ENCODE assay signal across 1 cellular context in the genomic region with DNA sequence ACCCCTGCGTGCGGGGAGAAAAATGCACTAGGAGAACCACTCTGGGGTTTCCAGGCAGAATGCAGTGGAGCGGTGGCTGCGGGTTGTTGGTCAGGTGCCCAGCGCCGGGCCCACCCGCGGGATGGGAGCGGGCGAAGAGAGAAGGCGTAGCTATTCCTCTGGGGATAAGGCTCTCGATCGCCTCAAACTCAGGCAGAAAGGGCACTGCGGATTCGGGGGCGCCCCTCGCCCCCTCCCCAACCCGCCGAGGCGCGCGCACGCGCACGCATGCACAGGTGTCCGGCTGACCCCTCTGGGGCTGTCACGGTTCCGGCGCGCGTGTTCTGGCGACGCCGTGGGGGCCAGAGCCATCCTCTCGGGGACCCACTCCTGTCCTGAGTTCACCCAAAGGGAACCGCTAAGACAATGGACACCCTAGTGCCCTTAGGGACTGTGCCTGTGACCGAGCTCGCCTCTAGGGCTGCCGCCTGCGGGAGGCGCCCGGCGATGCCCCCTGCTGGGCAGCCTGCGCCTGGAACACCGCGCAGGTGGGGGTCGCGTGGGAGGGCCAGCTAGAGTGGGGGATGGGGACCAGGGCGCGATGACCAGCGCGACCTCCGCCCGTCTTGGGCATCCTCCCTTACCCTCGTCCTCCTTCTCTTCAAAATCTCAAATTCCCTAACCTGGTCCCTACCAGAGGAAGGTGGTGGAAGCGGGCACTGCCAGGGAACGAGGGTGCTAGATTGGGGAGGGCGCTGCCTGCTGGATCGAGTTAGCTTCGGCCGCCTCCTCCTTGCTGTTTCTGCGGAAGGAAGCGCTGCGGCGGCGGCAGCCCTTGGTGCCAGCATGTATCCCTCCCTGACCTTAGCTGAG.
TF ChIP-seq lines count a peak whose summit lies in the region.

No MANE protein-coding gene starts in this region.

TF ChIP-seq in K562, 482 proteins besides CTCF, POLR2A, EP300 and RAD21 (continued from another document):
- TF ChIP-seq, protein P1, sequence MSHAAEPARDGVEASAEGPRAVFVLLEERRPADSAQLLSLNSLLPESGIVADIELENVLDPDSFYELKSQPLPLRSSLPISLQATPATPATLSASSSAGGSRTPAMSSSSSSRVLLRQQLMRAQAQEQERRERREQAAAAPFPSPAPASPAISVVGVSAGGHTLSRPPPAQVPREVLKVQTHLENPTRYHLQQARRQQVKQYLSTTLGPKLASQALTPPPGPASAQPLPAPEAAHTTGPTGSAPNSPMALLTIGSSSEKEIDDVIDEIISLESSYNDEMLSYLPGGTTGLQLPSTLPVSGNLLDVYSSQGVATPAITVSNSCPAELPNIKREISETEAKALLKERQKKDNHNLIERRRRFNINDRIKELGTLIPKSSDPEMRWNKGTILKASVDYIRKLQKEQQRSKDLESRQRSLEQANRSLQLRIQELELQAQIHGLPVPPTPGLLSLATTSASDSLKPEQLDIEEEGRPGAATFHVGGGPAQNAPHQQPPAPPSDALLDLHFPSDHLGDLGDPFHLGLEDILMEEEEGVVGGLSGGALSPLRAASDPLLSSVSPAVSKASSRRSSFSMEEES (CRISPR knock-in tag; IDR thresholded peaks at IDR 0.05): no peak
- peak; percentile 95 for TF ChIP-seq GATAD2B (IDR thresholded peaks at IDR 0.05; ENCODE audit: borderline replicate concordance)
- no peak for TF ChIP-seq STAT5A (IDR thresholded peaks at IDR 0.05; ENCODE audit: borderline replicate concordance, low read length)
- 0 out of 3 replicates have a peak, but pooled peaks of 1 of the 2 experiments have one; percentile 31 for TF ChIP-seq CBX3 (IDR thresholded peaks at IDR 0.05; ENCODE audit: borderline replicate concordance in 1 of 2, low read length in 2 of 2)
- peak in 2 of 3 experiments; percentile 36 to 58 for TF ChIP-seq YY1 (IDR thresholded peaks at IDR 0.05; ENCODE audit: borderline replicate concordance in 1 of 3, control insufficient read depth in 1 of 3, extremely low read depth in 1 of 3, insufficient read depth in 3 of 3, insufficient read length in 1 of 3, insufficient replicate concordance in 2 of 3, low read depth in 1 of 3, low read length in 2 of 3)
- TF ChIP-seq, protein P2, sequence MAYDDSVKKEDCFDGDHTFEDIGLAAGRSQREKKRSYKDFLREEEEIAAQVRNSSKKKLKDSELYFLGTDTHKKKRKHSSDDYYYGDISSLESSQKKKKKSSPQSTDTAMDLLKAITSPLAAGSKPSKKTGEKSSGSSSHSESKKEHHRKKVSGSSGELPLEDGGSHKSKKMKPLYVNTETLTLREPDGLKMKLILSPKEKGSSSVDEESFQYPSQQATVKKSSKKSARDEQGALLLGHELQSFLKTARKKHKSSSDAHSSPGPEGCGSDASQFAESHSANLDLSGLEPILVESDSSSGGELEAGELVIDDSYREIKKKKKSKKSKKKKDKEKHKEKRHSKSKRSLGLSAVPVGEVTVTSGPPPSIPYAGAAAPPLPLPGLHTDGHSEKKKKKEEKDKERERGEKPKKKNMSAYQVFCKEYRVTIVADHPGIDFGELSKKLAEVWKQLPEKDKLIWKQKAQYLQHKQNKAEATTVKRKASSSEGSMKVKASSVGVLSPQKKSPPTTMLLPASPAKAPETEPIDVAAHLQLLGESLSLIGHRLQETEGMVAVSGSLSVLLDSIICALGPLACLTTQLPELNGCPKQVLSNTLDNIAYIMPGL (CRISPR knock-in tag; IDR thresholded peaks at IDR 0.05): peak; percentile 62; the same call in 1 of the 2 replicates
- TF ChIP-seq, protein P3, sequence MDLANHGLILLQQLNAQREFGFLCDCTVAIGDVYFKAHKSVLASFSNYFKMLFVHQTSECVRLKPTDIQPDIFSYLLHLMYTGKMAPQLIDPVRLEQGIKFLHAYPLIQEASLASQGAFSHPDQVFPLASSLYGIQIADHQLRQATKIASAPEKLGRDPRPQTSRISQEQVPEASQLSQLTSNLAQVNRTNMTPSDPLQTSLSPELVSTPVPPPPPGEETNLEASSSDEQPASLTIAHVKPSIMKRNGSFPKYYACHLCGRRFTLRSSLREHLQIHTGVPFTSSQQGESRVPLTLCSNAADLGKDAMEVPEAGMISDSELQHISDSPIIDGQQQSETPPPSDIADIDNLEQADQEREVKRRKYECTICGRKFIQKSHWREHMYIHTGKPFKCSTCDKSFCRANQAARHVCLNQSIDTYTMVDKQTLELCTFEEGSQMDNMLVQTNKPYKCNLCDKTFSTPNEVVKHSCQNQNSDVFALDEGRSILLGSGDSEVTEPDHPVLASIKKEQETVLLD (IDR thresholded peaks at IDR 0.05): no peak
- TF ChIP-seq NR4A1 (CRISPR knock-in tag; IDR thresholded peaks at IDR 0.05): no peak
- TF ChIP-seq NR4A1 (tag; IDR thresholded peaks at IDR 0.05): peak; percentile 25; the same call in 1 of the 2 replicates
- TF ChIP-seq ETV5 (CRISPR knock-in tag; IDR thresholded peaks at IDR 0.05; ENCODE audit: low read depth): peak; percentile 56; the same call in 1 of the 2 replicates
- TF ChIP-seq PML (IDR thresholded peaks at IDR 0.05; ENCODE audit: low read length): no peak
- TF ChIP-seq, protein P4, sequence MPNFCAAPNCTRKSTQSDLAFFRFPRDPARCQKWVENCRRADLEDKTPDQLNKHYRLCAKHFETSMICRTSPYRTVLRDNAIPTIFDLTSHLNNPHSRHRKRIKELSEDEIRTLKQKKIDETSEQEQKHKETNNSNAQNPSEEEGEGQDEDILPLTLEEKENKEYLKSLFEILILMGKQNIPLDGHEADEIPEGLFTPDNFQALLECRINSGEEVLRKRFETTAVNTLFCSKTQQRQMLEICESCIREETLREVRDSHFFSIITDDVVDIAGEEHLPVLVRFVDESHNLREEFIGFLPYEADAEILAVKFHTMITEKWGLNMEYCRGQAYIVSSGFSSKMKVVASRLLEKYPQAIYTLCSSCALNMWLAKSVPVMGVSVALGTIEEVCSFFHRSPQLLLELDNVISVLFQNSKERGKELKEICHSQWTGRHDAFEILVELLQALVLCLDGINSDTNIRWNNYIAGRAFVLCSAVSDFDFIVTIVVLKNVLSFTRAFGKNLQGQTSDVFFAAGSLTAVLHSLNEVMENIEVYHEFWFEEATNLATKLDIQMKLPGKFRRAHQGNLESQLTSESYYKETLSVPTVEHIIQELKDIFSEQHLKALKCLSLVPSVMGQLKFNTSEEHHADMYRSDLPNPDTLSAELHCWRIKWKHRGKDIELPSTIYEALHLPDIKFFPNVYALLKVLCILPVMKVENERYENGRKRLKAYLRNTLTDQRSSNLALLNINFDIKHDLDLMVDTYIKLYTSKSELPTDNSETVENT (CRISPR knock-in tag; IDR thresholded peaks at IDR 0.05): no peak
- 0 out of 4 replicates have a peak, but pooled peaks of 1 of the 2 experiments have one; percentile 21 for TF ChIP-seq ETV6 (IDR thresholded peaks at IDR 0.05; ENCODE audit: borderline replicate concordance in 1 of 2, low read depth in 2 of 2, low read length in 1 of 2)
- no peak for TF ChIP-seq ETV6 (CRISPR knock-in tag; IDR thresholded peaks at IDR 0.05; ENCODE audit: borderline replicate concordance)
- TF ChIP-seq ILK (tag; IDR thresholded peaks at IDR 0.05; ENCODE audit: borderline replicate concordance, low read depth): no peak
- no peak for TF ChIP-seq ZNF717 (CRISPR knock-in tag; IDR thresholded peaks at IDR 0.05)
- peak; percentile 61 for TF ChIP-seq PRPF4 (IDR thresholded peaks at IDR 0.05; ENCODE audit: insufficient read depth, low read depth, low read length, poor library complexity, severe bottlenecking)
- peak; percentile 29; the same call in 1 of the 2 replicates for TF ChIP-seq NCOR1 (IDR thresholded peaks at IDR 0.05)
- TF ChIP-seq, protein P5, sequence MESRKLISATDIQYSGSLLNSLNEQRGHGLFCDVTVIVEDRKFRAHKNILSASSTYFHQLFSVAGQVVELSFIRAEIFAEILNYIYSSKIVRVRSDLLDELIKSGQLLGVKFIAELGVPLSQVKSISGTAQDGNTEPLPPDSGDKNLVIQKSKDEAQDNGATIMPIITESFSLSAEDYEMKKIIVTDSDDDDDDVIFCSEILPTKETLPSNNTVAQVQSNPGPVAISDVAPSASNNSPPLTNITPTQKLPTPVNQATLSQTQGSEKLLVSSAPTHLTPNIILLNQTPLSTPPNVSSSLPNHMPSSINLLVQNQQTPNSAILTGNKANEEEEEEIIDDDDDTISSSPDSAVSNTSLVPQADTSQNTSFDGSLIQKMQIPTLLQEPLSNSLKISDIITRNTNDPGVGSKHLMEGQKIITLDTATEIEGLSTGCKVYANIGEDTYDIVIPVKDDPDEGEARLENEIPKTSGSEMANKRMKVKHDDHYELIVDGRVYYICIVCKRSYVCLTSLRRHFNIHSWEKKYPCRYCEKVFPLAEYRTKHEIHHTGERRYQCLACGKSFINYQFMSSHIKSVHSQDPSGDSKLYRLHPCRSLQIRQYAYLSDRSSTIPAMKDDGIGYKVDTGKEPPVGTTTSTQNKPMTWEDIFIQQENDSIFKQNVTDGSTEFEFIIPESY (CRISPR knock-in tag; IDR thresholded peaks at IDR 0.05): peak; percentile 94
- peak; percentile 88 to 89 for TF ChIP-seq NRF1 (conservative IDR thresholded peaks at IDR 0.05 in 1 of 2, IDR thresholded peaks at IDR 0.05 in 1 of 2)
- TF ChIP-seq ZNF24 (IDR thresholded peaks at IDR 0.05): 0 out of 2 replicates have a peak, but pooled peaks have one; percentile 21
- TF ChIP-seq SMAD4 (CRISPR knock-in tag; conservative IDR thresholded peaks at IDR 0.05): peak; percentile 63
- TF ChIP-seq L3MBTL2 (IDR thresholded peaks at IDR 0.05): peak; percentile 70
- TF ChIP-seq SRF (CRISPR knock-in tag; IDR thresholded peaks at IDR 0.05): peak in 1 of 2 experiments; percentile 68; a peak in 1 of 4 replicates
- TF ChIP-seq FOXJ2 (tag; IDR thresholded peaks at IDR 0.05): 0 out of 2 replicates have a peak, but pooled peaks have one; percentile 45
